Comparison of ENCODE assay signal across 17 cellular contexts in the genomic region with DNA sequence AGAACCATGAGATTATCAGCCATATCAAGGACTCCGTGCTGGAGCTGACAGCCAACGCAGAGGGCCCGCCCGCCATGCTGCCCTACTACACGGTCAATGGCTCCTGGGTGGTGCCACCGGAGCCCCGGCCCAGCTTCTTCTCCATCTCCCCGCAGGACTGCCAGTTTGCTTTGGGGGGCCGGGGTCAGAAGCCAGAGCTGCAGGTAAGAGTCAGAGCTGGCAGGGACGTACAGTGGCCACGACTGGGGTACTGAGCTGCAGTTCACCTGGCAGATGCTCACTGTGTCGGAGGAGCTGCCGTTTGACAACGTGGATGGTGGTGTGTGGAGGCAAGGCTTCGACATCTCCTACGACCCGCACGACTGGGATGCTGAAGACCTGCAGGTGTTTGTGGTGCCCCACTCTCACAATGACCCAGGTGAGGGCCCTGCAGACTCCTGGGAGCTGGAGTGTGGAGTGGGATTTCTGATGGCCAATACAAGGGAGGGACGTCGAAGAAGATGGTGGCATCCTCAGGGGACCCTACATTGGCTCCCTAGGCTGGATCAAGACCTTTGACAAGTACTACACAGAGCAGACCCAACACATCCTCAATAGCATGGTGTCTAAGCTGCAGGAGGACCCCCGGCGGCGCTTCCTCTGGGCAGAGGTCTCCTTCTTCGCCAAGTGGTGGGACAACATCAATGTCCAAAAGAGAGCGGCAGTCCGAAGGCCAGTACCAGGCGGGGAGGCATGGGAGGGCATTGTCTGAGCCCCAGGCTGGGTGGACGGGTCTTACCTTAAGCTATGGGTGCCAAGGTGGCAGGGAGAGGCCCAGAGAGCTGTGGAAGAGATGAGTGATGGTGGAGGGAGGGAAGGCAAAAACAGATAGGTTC. TPM values are rescaled to one million over a fixed set of nuclear protein-coding genes. Genes with fewer than 3 reads are reported as not detected.
DNase-seq lines count a peak whose midpoint lies in the region; ATAC-seq and TF ChIP-seq lines count a peak whose summit lies in the region.
"Had no signal": no experiment of that assay in that cellular context is flagged by ENCODE, and none has a peak within 500 bp of the region (broad histone marks: within the 10 kb centered on the region; RNA-seq: fewer than 3 reads in every experiment).

No MANE protein-coding gene starts in this region.

- peak overlapping the region; percentile 67 for H3K4me3 Mint-ChIP-seq in activated T-helper 1 cell treated with anti-CD3 and anti-CD28 coated beads, Interleukin-12 subunit alpha, Interleukin-12 subunit beta, Interleukin-2, Interleukin-4 antibody, amounts not matched to agents 30 ng/mL and 10 ng/mL and 1 ng/mL, durations not matched to agents 14 hours and 24 hours and 36 hours
- H3K4me3 Mint-ChIP-seq in natural killer cell = peak overlapping the region; percentile 42
- H3K4me3 Mint-ChIP-seq: activated naive CD8-positive, alpha-beta T cell treated with anti-CD3 and anti-CD28 coated beads, Interleukin-2, amount 10 ng/mL, durations not matched to agents 7 days and 5 days had no signal

- H3K4me1 Mint-ChIP-seq in activated T-helper 1 cell treated with anti-CD3 and anti-CD28 coated beads, Interleukin-12 subunit alpha, Interleukin-12 subunit beta, Interleukin-2, Interleukin-4 antibody, amounts not matched to agents 30 ng/mL and 10 ng/mL and 1 ng/mL, durations not matched to agents 14 hours and 24 hours and 36 hours (ENCODE audit: low read depth) = peaks cover 42% of the 10 kb centered on the region
- H3K4me1 Mint-ChIP-seq in natural killer cell = peaks cover 22 to 28% of the 10 kb centered on the region in 2 donors

- no peak overlapping the region for H2BK120ac ChIP-seq in IMR-90 (ENCODE audit: low read depth, low read length)

- H2AK9ac ChIP-seq in IMR-90 (replicated peaks; ENCODE audit: low read depth, low read length, poor library complexity) = no peak overlapping the region

- 80% methylated on average over 1 of the region's 28 CpGs; no CpG with 5 or more reads in 1 of the 2 experiments for WGBS in IMR-90 (ENCODE audit: extremely low coverage in 2 of 2, insufficient read length in 1 of 2), 2 experiments

- TF ChIP-seq RAD21 in IMR-90 (IDR thresholded peaks at IDR 0.05; ENCODE audit: low read length) = no peak

- no peak overlapping the region for H2AK5ac ChIP-seq in IMR-90 (ENCODE audit: low read depth, low read length)

- ATAC-seq in IMR-90 (ENCODE audit: low read depth) = no peak
- ATAC-seq in natural killer cell = no peak
- ATAC-seq in HG02678 (IDR thresholded peaks at IDR 0.05; ENCODE audit: unreplicated experiment) = no peak
- ATAC-seq: activated CD4-positive, CD25-positive, alpha-beta regulatory T cell treated with anti-CD3 and anti-CD28 coated beads, Interleukin-2, amount 50 U/mL, for 24 hours had no signal

- in situ Hi-C loops in IMR-90 (cut with MboI; ENCODE audit: low sequenced_read_pairs) = no loop called here

- no peak overlapping the region for H3K4me2 ChIP-seq in IMR-90 (ENCODE audit: low read depth, low read length)

- no peak overlapping the region for H3K23ac ChIP-seq in IMR-90 (ENCODE audit: low read depth, low read length)

- no peak overlapping the region for H3K4ac ChIP-seq in IMR-90 (ENCODE audit: low read depth, low read length)

- no peaks in the 10 kb centered on the region for H3K27me3 ChIP-seq in IMR-90 (ENCODE audit: control insufficient read depth, insufficient read depth, low read length)
- H3K27me3 ChIP-seq: cardiac muscle cell, MG63, transverse colon had no signal

- no peak overlapping the region for H2BK15ac ChIP-seq in IMR-90 (ENCODE audit: low read depth, low read length)

- no peaks in the 10 kb centered on the region for H3K27me3 Mint-ChIP-seq in activated T-helper 1 cell treated with anti-CD3 and anti-CD28 coated beads, Interleukin-12 subunit alpha, Interleukin-12 subunit beta, Interleukin-2, Interleukin-4 antibody, amounts not matched to agents 30 ng/mL and 10 ng/mL and 1 ng/mL, durations not matched to agents 14 hours and 24 hours and 36 hours (ENCODE audit: insufficient read depth)
- no peaks in the 10 kb centered on the region for H3K27me3 Mint-ChIP-seq in natural killer cell (ENCODE audit: low read depth in 2 of 2)
- H3K27me3 Mint-ChIP-seq: activated naive CD8-positive, alpha-beta T cell treated with anti-CD3 and anti-CD28 coated beads, Interleukin-2, amount 10 ng/mL, durations not matched to agents 7 days and 5 days had no signal

- peak overlapping the region; percentile 38 for H3K27ac Mint-ChIP-seq in activated T-helper 1 cell treated with anti-CD3 and anti-CD28 coated beads, Interleukin-12 subunit alpha, Interleukin-12 subunit beta, Interleukin-2, Interleukin-4 antibody, amounts not matched to agents 30 ng/mL and 10 ng/mL and 1 ng/mL, durations not matched to agents 14 hours and 24 hours and 36 hours
- no peak overlapping the region for H3K27ac Mint-ChIP-seq in natural killer cell
- H3K27ac Mint-ChIP-seq: activated naive CD8-positive, alpha-beta T cell treated with anti-CD3 and anti-CD28 coated beads, Interleukin-2, amount 10 ng/mL, durations not matched to agents 7 days and 5 days had no signal

- no peak overlapping the region for H2AFZ ChIP-seq in IMR-90 (replicated peaks; ENCODE audit: low read length, poor library complexity)

- no peak overlapping the region for H3K18ac ChIP-seq in IMR-90 (ENCODE audit: low read depth, low read length)

- BruUV-seq in IMR-90 (replicated peaks; lab: Mats Ljungman, UMichigan) = TSS peak; percentile 61

- CTCF ChIA-PET in IMR-90 (lab: Yijun Ruan, JAX) = interaction anchor here (0.6 kb wide), 1 partner anchor 590 kb away, joined by 3 read pairs; no protein-coding TSS in a partner anchor

- no peak overlapping the region for H2BK20ac ChIP-seq in IMR-90 (ENCODE audit: low read depth, low read length)

- TF ChIP-seq CTCF in IMR-90 (conservative IDR thresholded peaks at IDR 0.05; ENCODE audit: low read depth, low read length) (no peak), natural killer cell (IDR thresholded peaks at IDR 0.05) (no peak)

- H3K27ac ChIP-seq in IMR-90 (ENCODE audit: insufficient read depth, low read length) = no peak overlapping the region
- H3K27ac ChIP-seq: cardiac muscle cell, transverse colon had no signal

- no peak overlapping the region for H3K14ac ChIP-seq in IMR-90 (replicated peaks; ENCODE audit: low read depth, low read length)

- no peak overlapping the region for H3K9ac ChIP-seq in IMR-90 (ENCODE audit: low read depth, low read length)

- no peak overlapping the region for H2BK5ac ChIP-seq in IMR-90 (ENCODE audit: low read depth, low read length, poor library complexity, severe bottlenecking)

- no peaks in the 10 kb centered on the region for H3K9me1 ChIP-seq in IMR-90 (ENCODE audit: insufficient read depth, low read length)

- no peak overlapping the region for H4K8ac ChIP-seq in IMR-90 (ENCODE audit: low read depth in 2 of 2, low read length in 2 of 2)

- peaks cover 25% of the 10 kb centered on the region for H3K36me3 ChIP-seq in IMR-90 (ENCODE audit: control insufficient read depth, insufficient read depth, low read length)

- POLR2A ChIA-PET in IMR-90 (lab: Charles Lee; ENCODE audit: unreplicated experiment) = no interaction called here

- H3K36me3 Mint-ChIP-seq in activated T-helper 1 cell treated with anti-CD3 and anti-CD28 coated beads, Interleukin-12 subunit alpha, Interleukin-12 subunit beta, Interleukin-2, Interleukin-4 antibody, amounts not matched to agents 30 ng/mL and 10 ng/mL and 1 ng/mL, durations not matched to agents 14 hours and 24 hours and 36 hours (ENCODE audit: low read depth) = peaks cover 39% of the 10 kb centered on the region
- H3K36me3 Mint-ChIP-seq in natural killer cell = no peaks in the 10 kb centered on the region

- H4K20me1 ChIP-seq in IMR-90 (ENCODE audit: insufficient read depth, low read length) = no peaks in the 10 kb centered on the region

- H3K79me1 ChIP-seq in IMR-90 (ENCODE audit: low read depth in 1 of 2, low read length in 2 of 2) = peaks cover 0 to 13% of the 10 kb centered on the region in 2 experiments; a peak in 2 of 4 replicates

- DNase-seq in IMR-90 (no peak), natural killer cell (no peak), NCI-H69 (lab: John Stamatoyannopoulos, UW) (no peak)
- no peak for DNase-seq in activated T-helper 1 cell treated with anti-CD3 and anti-CD28 coated beads, Interleukin-12 subunit alpha, Interleukin-12 subunit beta, Interleukin-2, Interleukin-4 antibody, amounts not matched to agents 30 ng/mL and 10 ng/mL and 1 ng/mL, durations not matched to agents 14 hours and 24 hours and 36 hours (ENCODE audit: low spot score)
- DNase-seq: activated naive CD8-positive, alpha-beta T cell treated with anti-CD3 and anti-CD28 coated beads, Interleukin-2, amount 10 ng/mL, durations not matched to agents 7 days and 5 days; DMS 273 treated with DMSO at 0.1 percent for 48 hours; effector memory CD4-positive, alpha-beta T cell; MG63; NCI-H2029; NCI-H510A; SIG-M5; stimulated activated CD4-positive, alpha-beta T cell treated with anti-CD3 and anti-CD28 coated beads, Interleukin-4, amount 100 ng/mL, for 4 hours; transverse colon had no signal

- dilution Hi-C loops in IMR-90 (cut with HindIII; ENCODE audit: low sequenced_read_pairs, unreplicated experiment) = no loop called here

- no peak overlapping the region for H4K91ac ChIP-seq in IMR-90 (ENCODE audit: insufficient read depth, low read depth, low read length)

- no peaks in the 10 kb centered on the region for H3K9me3 Mint-ChIP-seq in activated T-helper 1 cell treated with anti-CD3 and anti-CD28 coated beads, Interleukin-12 subunit alpha, Interleukin-12 subunit beta, Interleukin-2, Interleukin-4 antibody, amounts not matched to agents 30 ng/mL and 10 ng/mL and 1 ng/mL, durations not matched to agents 14 hours and 24 hours and 36 hours
- H3K9me3 Mint-ChIP-seq in natural killer cell = no peaks in the 10 kb centered on the region
- H3K9me3 Mint-ChIP-seq: activated naive CD8-positive, alpha-beta T cell treated with anti-CD3 and anti-CD28 coated beads, Interleukin-2, amount 10 ng/mL, durations not matched to agents 7 days and 5 days had no signal

- no peak overlapping the region for H4K5ac ChIP-seq in IMR-90 (ENCODE audit: low read depth, low read length)

- H3K9me3 ChIP-seq in IMR-90 (ENCODE audit: control insufficient read depth, insufficient read depth, low read length) = no peaks in the 10 kb centered on the region
- H3K9me3 ChIP-seq: MG63, transverse colon had no signal

- no peak overlapping the region for H3K4me3 ChIP-seq in IMR-90 (ENCODE audit: insufficient read depth, low read depth, low read length)
- H3K4me3 ChIP-seq: cardiac muscle cell, MG63, skin epidermis, transverse colon had no signal

- intact Hi-C loops in IMR-90 (cut with micrococcal nuclease) (no loop called here), natural killer cell (cut with micrococcal nuclease) (no loop called here)
- intact Hi-C loops in activated T-helper 1 cell treated with anti-CD3 and anti-CD28 coated beads, Interleukin-12 subunit alpha, Interleukin-12 subunit beta, Interleukin-2, Interleukin-4 antibody, amounts not matched to agents 30 ng/mL and 10 ng/mL and 1 ng/mL, durations not matched to agents 14 hours and 24 hours and 36 hours (cut with micrococcal nuclease) = no loop called here

- H3K4me1 ChIP-seq in IMR-90 (ENCODE audit: control insufficient read depth, insufficient read depth, low read length) = peaks cover 4% of the 10 kb centered on the region; the same call in 1 of the 2 replicates

- no peak for TF ChIP-seq POLR2A in IMR-90 (IDR thresholded peaks at IDR 0.05; ENCODE audit: low read depth, low read length)

- H3K56ac ChIP-seq in IMR-90 (ENCODE audit: extremely low read depth, insufficient read depth, low read length) = no peak overlapping the region

RNA-seq across cellular contexts. Expression of gene MAN2A2, which starts 2.4 kb away (rescaled TPM):
- total RNA-seq in IMR-90 (2012; rRNA removed) = 3.4 and 6.1 TPM in 2 replicates
- 52.5 and 55.5 TPM in 2 replicates for polyA plus RNA-seq in IMR-90 (2012; rRNA removed)
- 22.5 and 26.8 TPM in 2 replicates for polyA plus RNA-seq in IMR-90 (2012; cell fraction: cytosol; rRNA removed)
- polyA plus RNA-seq in IMR-90 (2012; cell fraction: nucleus; rRNA removed; ENCODE audit: low replicate concordance) = 104 and 294 TPM in 2 replicates
- 228 and 239 TPM in 2 replicates for total RNA-seq in activated T-helper 1 cell treated with anti-CD3 and anti-CD28 coated beads, Interleukin-12 subunit alpha, Interleukin-12 subunit beta, Interleukin-2, Interleukin-4 antibody, amounts not matched to agents 30 ng/mL and 10 ng/mL and 1 ng/mL, durations not matched to agents 14 hours and 24 hours and 36 hours
- total RNA-seq in natural killer cell = 100 to 1,000 TPM; 158 to 200 (median 177) TPM

RNA-seq across cellular contexts. Expression of gene FES, which starts 21.2 kb away (rescaled TPM):
- total RNA-seq in IMR-90 (2012; rRNA removed) (9.7 and 11.7 TPM in 2 replicates), natural killer cell (10 to 100 TPM; 35.8 to 70.3 (median 52.5) TPM)
- 10.5 and 12.5 TPM in 2 replicates for polyA plus RNA-seq in IMR-90 (2012; rRNA removed)
- 7.8 and 7.9 TPM in 2 replicates for polyA plus RNA-seq in IMR-90 (2012; cell fraction: cytosol; rRNA removed)
- polyA plus RNA-seq in IMR-90 (2012; cell fraction: nucleus; rRNA removed; ENCODE audit: low replicate concordance) = 61.9 and 147 TPM in 2 replicates
- 45.4 and 57.1 TPM in 2 replicates for total RNA-seq in activated T-helper 1 cell treated with anti-CD3 and anti-CD28 coated beads, Interleukin-12 subunit alpha, Interleukin-12 subunit beta, Interleukin-2, Interleukin-4 antibody, amounts not matched to agents 30 ng/mL and 10 ng/mL and 1 ng/mL, durations not matched to agents 14 hours and 24 hours and 36 hours

RNA-seq across cellular contexts. Expression of gene HDDC3, which starts 26.8 kb away (rescaled TPM):
- 7.2 and 7.9 TPM in 2 replicates for total RNA-seq in IMR-90 (2012; rRNA removed)
- polyA plus RNA-seq in IMR-90 (2012; rRNA removed) = 10.7 and 10.8 TPM in 2 replicates
- 13.8 and 14.7 TPM in 2 replicates for polyA plus RNA-seq in IMR-90 (2012; cell fraction: cytosol; rRNA removed)
- 11.7 and 12.4 TPM in 2 replicates for polyA plus RNA-seq in IMR-90 (2012; cell fraction: nucleus; rRNA removed; ENCODE audit: low replicate concordance)
- 38.8 and 39.0 TPM in 2 replicates for total RNA-seq in activated T-helper 1 cell treated with anti-CD3 and anti-CD28 coated beads, Interleukin-12 subunit alpha, Interleukin-12 subunit beta, Interleukin-2, Interleukin-4 antibody, amounts not matched to agents 30 ng/mL and 10 ng/mL and 1 ng/mL, durations not matched to agents 14 hours and 24 hours and 36 hours
- 10 to 100 TPM; 11.2 to 14.5 (median 12.1) TPM for total RNA-seq in natural killer cell

RNA-seq across cellular contexts. Expression of gene UNC45A, which starts 29.5 kb away (rescaled TPM):
- total RNA-seq in IMR-90 (2012; rRNA removed) (85.3 and 100 TPM in 2 replicates), natural killer cell (10 to 100 TPM; 39.0 to 58.1 (median 51.5) TPM)
- polyA plus RNA-seq in IMR-90 (2012; rRNA removed) = 68.9 and 77.5 TPM in 2 replicates
- 58.6 and 77.5 TPM in 2 replicates for polyA plus RNA-seq in IMR-90 (2012; cell fraction: cytosol; rRNA removed)
- polyA plus RNA-seq in IMR-90 (2012; cell fraction: nucleus; rRNA removed; ENCODE audit: low replicate concordance) = 120 and 174 TPM in 2 replicates
- 60.5 and 68.6 TPM in 2 replicates for total RNA-seq in activated T-helper 1 cell treated with anti-CD3 and anti-CD28 coated beads, Interleukin-12 subunit alpha, Interleukin-12 subunit beta, Interleukin-2, Interleukin-4 antibody, amounts not matched to agents 30 ng/mL and 10 ng/mL and 1 ng/mL, durations not matched to agents 14 hours and 24 hours and 36 hours

RNA-seq across cellular contexts. Expression of gene FURIN, which starts 37.2 kb away (rescaled TPM):
- total RNA-seq in IMR-90 (2012; rRNA removed) (30.8 and 34.8 TPM in 2 replicates), natural killer cell (100 to 1,000 TPM; 110 to 178 (median 172) TPM)
- polyA plus RNA-seq in IMR-90 (2012; rRNA removed) = 54.3 and 59.5 TPM in 2 replicates
- polyA plus RNA-seq in IMR-90 (2012; cell fraction: cytosol; rRNA removed) = 63.9 and 93.8 TPM in 2 replicates
- 31.1 and 62.0 TPM in 2 replicates for polyA plus RNA-seq in IMR-90 (2012; cell fraction: nucleus; rRNA removed; ENCODE audit: low replicate concordance)
- 530 and 545 TPM in 2 replicates for total RNA-seq in activated T-helper 1 cell treated with anti-CD3 and anti-CD28 coated beads, Interleukin-12 subunit alpha, Interleukin-12 subunit beta, Interleukin-2, Interleukin-4 antibody, amounts not matched to agents 30 ng/mL and 10 ng/mL and 1 ng/mL, durations not matched to agents 14 hours and 24 hours and 36 hours

Comparison
In these comparisons a context has a peak if more than half of its experiments do, and no peak if none do; other contexts are left out.
1. RNA of gene MAN2A2, which starts 2.4 kb away (total RNA-seq): 228 to 239 TPM in activated T-helper 1 cell treated with anti-CD3 and anti-CD28 coated beads, Interleukin-12 subunit alpha, Interleukin-12 subunit beta, Interleukin-2, Interleukin-4 antibody, amounts not matched to agents 30 ng/mL and 10 ng/mL and 1 ng/mL, durations not matched to agents 14 hours and 24 hours and 36 hours and 158 to 200 TPM in natural killer cell; 3.4 to 6.1 TPM in IMR-90; every median in the first group is over 10 times any median in the second.